ENCODE assay signal across 8 cellular contexts in the genomic region with DNA sequence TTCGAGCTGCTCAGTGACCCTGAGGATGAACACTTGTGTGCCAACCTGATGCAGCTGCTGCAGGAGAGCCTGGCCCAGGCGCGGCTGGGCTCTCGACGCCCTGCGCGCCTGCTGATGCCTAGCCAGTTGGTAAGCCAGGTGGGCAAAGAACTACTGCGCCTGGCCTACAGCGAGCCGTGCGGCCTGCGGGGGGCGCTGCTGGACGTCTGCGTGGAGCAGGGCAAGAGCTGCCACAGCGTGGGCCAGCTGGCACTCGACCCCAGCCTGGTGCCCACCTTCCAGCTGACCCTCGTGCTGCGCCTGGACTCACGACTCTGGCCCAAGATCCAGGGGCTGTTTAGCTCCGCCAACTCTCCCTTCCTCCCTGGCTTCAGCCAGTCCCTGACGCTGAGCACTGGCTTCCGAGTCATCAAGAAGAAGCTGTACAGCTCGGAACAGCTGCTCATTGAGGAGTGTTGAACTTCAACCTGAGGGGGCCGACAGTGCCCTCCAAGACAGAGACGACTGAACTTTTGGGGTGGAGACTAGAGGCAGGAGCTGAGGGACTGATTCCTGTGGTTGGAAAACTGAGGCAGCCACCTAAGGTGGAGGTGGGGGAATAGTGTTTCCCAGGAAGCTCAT. TPM values are rescaled to one million over a fixed set of nuclear protein-coding genes. Genes with fewer than 3 reads are reported as not detected.
DNase-seq lines count a peak whose midpoint lies in the region; ATAC-seq and TF ChIP-seq lines count a peak whose summit lies in the region.

No MANE protein-coding gene starts in this region.

- H3K4me3 ChIP-seq in MM.1S (ENCODE audit: low read length) (peak overlapping the region; percentile 85), dorsolateral prefrontal cortex (peak overlapping the region; percentile 69 to 100 (median 93)), lower lobe of right lung (peak overlapping the region; percentile 86)

- H4K20me1 ChIP-seq in MM.1S (ENCODE audit: insufficient read depth, low read length): no peaks in the 10 kb centered on the region

- H2AFZ ChIP-seq in MM.1S (ENCODE audit: low read length): peak overlapping the region; percentile 49; the same call in 1 of the 2 replicates

- peak; percentile 58 for TF ChIP-seq CTCF in MM.1S (IDR thresholded peaks at IDR 0.05; ENCODE audit: low read length)
- peak; percentile 39 to 86 (median 70) for TF ChIP-seq CTCF in dorsolateral prefrontal cortex (IDR thresholded peaks at IDR 0.05 in 54 of 56, conservative IDR thresholded peaks at IDR 0.05 in 2 of 56; ENCODE audit: low read depth in 1 of 56, partially characterized antibody in 56 of 56)
- peak; percentile 68 for TF ChIP-seq CTCF in lower lobe of right lung (IDR thresholded peaks at IDR 0.05)

- peak; percentile 11 to 51 for ATAC-seq in lower lobe of right lung
- no peak for ATAC-seq in GM18520 (IDR thresholded peaks at IDR 0.05; ENCODE audit: unreplicated experiment)
- no peak for ATAC-seq in GM21360 (IDR thresholded peaks at IDR 0.05; ENCODE audit: unreplicated experiment)

- peak overlapping the region; percentile 39; the same call in 1 of the 2 replicates for H3K27ac ChIP-seq in MM.1S (ENCODE audit: low read length)
- peak overlapping the region; percentile 65 to 100 (median 100) for H3K27ac ChIP-seq in dorsolateral prefrontal cortex
- H3K27ac ChIP-seq in lower lobe of right lung: peak overlapping the region; percentile 97

- peak overlapping the region; percentile 96 for H3K4me3 Mint-ChIP-seq in activated CD4-positive, alpha-beta T cell treated with anti-CD3 and anti-CD28 coated beads, Interleukin-2, amount 10 ng/mL, durations not matched to agents 24 days and 14 days

- DNase-seq in G401 (ENCODE audit: low spot score): peak; percentile 70
- peak; percentile 36 for DNase-seq in MM.1S
- peak; percentile 93 for DNase-seq in activated CD4-positive, alpha-beta T cell treated with anti-CD3 and anti-CD28 coated beads, Interleukin-2, amount 10 ng/mL, durations not matched to agents 24 days and 14 days
- peak; percentile 65 to 89 (median 77) for DNase-seq in dorsolateral prefrontal cortex
- DNase-seq in lower lobe of right lung: peak; percentile 83
- DNase-seq in stimulated activated CD8-positive, alpha-beta memory T cell treated with anti-CD3 and anti-CD28 coated beads, Interleukin-4, amount 100 ng/mL, for 24 hours (ENCODE audit: low read depth): peak; percentile 60

- peaks cover 31% of the 10 kb centered on the region for H3K36me3 Mint-ChIP-seq in activated CD4-positive, alpha-beta T cell treated with anti-CD3 and anti-CD28 coated beads, Interleukin-2, amount 10 ng/mL, durations not matched to agents 24 days and 14 days (ENCODE audit: low read depth)

- H3K79me2 ChIP-seq in MM.1S (ENCODE audit: low read length): peaks cover 14% of the 10 kb centered on the region

- H3K9me3 ChIP-seq in MM.1S (replicated peaks; ENCODE audit: insufficient read depth, low read length) (no peaks in the 10 kb centered on the region), lower lobe of right lung (no peaks in the 10 kb centered on the region)

- peaks cover 52% of the 10 kb centered on the region for H3K4me1 Mint-ChIP-seq in activated CD4-positive, alpha-beta T cell treated with anti-CD3 and anti-CD28 coated beads, Interleukin-2, amount 10 ng/mL, durations not matched to agents 24 days and 14 days

- peaks cover 18% of the 10 kb centered on the region for H3K4me1 ChIP-seq in MM.1S (ENCODE audit: low read length)
- H3K4me1 ChIP-seq in lower lobe of right lung: peaks cover 35% of the 10 kb centered on the region

- in situ Hi-C loops in G401 (cut with HindIII; ENCODE audit: low sequenced_read_pairs): loop anchor here (5.0 kb wide), 1 partner anchor 37 kb away; no protein-coding TSS in a partner anchor

- H3K4me2 ChIP-seq in MM.1S (ENCODE audit: low read depth, low read length): peak overlapping the region; percentile 92

- no peaks in the 10 kb centered on the region for H3K36me3 ChIP-seq in MM.1S (replicated peaks; ENCODE audit: insufficient read depth, low read length)
- peaks cover 23% of the 10 kb centered on the region for H3K36me3 ChIP-seq in lower lobe of right lung

- intact Hi-C loops in activated CD4-positive, alpha-beta T cell treated with anti-CD3 and anti-CD28 coated beads, Interleukin-2, amount 10 ng/mL, durations not matched to agents 24 days and 14 days (cut with micrococcal nuclease): loop anchor here (1.0 kb wide), 4 partner anchors 16 to 60 kb away; no protein-coding TSS in a partner anchor
- intact Hi-C loops in dorsolateral prefrontal cortex (cut with DNase I): loop anchor here (2.0 to 5.0 kb wide), 5 partner anchors 42 to 143 kb away; a partner anchor contains a TSS
- intact Hi-C loops in lower lobe of right lung (cut with DNase I): no loop called here

- H3K27me3 Mint-ChIP-seq in activated CD4-positive, alpha-beta T cell treated with anti-CD3 and anti-CD28 coated beads, Interleukin-2, amount 10 ng/mL, durations not matched to agents 24 days and 14 days: no peaks in the 10 kb centered on the region

- peak overlapping the region; percentile 76; the same call in 1 of the 2 replicates for H3K9ac ChIP-seq in MM.1S (ENCODE audit: low read length)

- peaks cover 22% of the 10 kb centered on the region for H3F3A ChIP-seq in MM.1S (ENCODE audit: insufficient read depth, low read length)

- no peaks in the 10 kb centered on the region for H3K9me3 Mint-ChIP-seq in activated CD4-positive, alpha-beta T cell treated with anti-CD3 and anti-CD28 coated beads, Interleukin-2, amount 10 ng/mL, durations not matched to agents 24 days and 14 days

- peak overlapping the region; percentile 92 for H3K27ac Mint-ChIP-seq in activated CD4-positive, alpha-beta T cell treated with anti-CD3 and anti-CD28 coated beads, Interleukin-2, amount 10 ng/mL, durations not matched to agents 24 days and 14 days

- no peaks in the 10 kb centered on the region for H3K27me3 ChIP-seq in MM.1S (replicated peaks; ENCODE audit: insufficient read depth, low read length)
- H3K27me3 ChIP-seq in dorsolateral prefrontal cortex: no peaks in the 10 kb centered on the region
- no peaks in the 10 kb centered on the region for H3K27me3 ChIP-seq in lower lobe of right lung (ENCODE audit: low read depth)

- no peaks in the 10 kb centered on the region for H3K9me2 ChIP-seq in MM.1S (replicated peaks; ENCODE audit: insufficient read depth, low read length)

RNA-seq across cellular contexts. Expression of a gene that starts 1.1 kb away (rescaled TPM):
- 192 and 262 TPM in 2 replicates for total RNA-seq in G401 (2014; rRNA removed; shearing (Covaris generic))
- 260 and 271 TPM in 2 replicates for total RNA-seq in activated CD4-positive, alpha-beta T cell treated with anti-CD3 and anti-CD28 coated beads, Interleukin-2, amount 10 ng/mL, durations not matched to agents 24 days and 14 days
- total RNA-seq in dorsolateral prefrontal cortex (100 to 1,000 TPM in 73 of 120 experiments, 10 to 100 TPM in 47; 33.5 to 407 (median 111) TPM), lower lobe of right lung (161 TPM)

RNA-seq across cellular contexts. Expression of a gene that starts 58.8 kb away (rescaled TPM):
- total RNA-seq in G401 (2014; rRNA removed; shearing (Covaris generic)): 14.1 and 19.6 TPM in 2 replicates
- 33.6 and 34.1 TPM in 2 replicates for total RNA-seq in activated CD4-positive, alpha-beta T cell treated with anti-CD3 and anti-CD28 coated beads, Interleukin-2, amount 10 ng/mL, durations not matched to agents 24 days and 14 days
- 10 to 100 TPM; 22.8 to 68.2 (median 40.7) TPM for total RNA-seq in dorsolateral prefrontal cortex
- total RNA-seq in lower lobe of right lung: 23.9 TPM

RNA-seq across cellular contexts. Expression of a gene that starts 59.0 kb away (rescaled TPM):
- 105 and 108 TPM in 2 replicates for total RNA-seq in G401 (2014; rRNA removed; shearing (Covaris generic))
- 73.2 and 74.3 TPM in 2 replicates for total RNA-seq in activated CD4-positive, alpha-beta T cell treated with anti-CD3 and anti-CD28 coated beads, Interleukin-2, amount 10 ng/mL, durations not matched to agents 24 days and 14 days
- total RNA-seq in dorsolateral prefrontal cortex (10 to 100 TPM; 27.8 to 74.8 (median 40.9) TPM), lower lobe of right lung (113 TPM)

Comparison
In these comparisons a context has a peak if more than half of its experiments do, and no peak if none do; other contexts are left out.
1. DNase-seq: peak in every context shown above with its lines; median percentile 93 in activated CD4-positive, alpha-beta T cell treated with anti-CD3 and anti-CD28 coated beads, Interleukin-2, amount 10 ng/mL, durations not matched to agents 24 days and 14 days; 83 in lower lobe of right lung; 77 in dorsolateral prefrontal cortex; 70 in G401; 60 in stimulated activated CD8-positive, alpha-beta memory T cell treated with anti-CD3 and anti-CD28 coated beads, Interleukin-4, amount 100 ng/mL, for 24 hours; 36 in MM.1S.
2. H3K27ac ChIP-seq: peak in every context shown above with its lines; median percentile 100 in dorsolateral prefrontal cortex; 97 in lower lobe of right lung; 39 in MM.1S.
3. ATAC-seq: peak in lower lobe of right lung (2 of 2); none in GM18520 (single experiment) and GM21360 (single experiment).
4. Peak in every context shown above with its lines, with median percentiles within 50 percentile points of each other: H3K4me3 ChIP-seq and CTCF ChIP-seq.